Comparison of ENCODE assay signal across 21 cellular contexts in genomic region chr10:15306881-15307280, GRCh38.
DNase-seq lines count a peak whose midpoint lies in the region; FAIRE-seq and TF ChIP-seq lines count a peak whose summit lies in the region.
"Had no signal": no experiment of that assay in that cellular context is flagged by ENCODE, and none has a peak within 500 bp of the region (broad histone marks: within the 10 kb centered on the region; RNA-seq: fewer than 3 reads in every experiment).

No MANE protein-coding gene starts in this region.

- H3K4me2 ChIP-seq in astrocyte (ENCODE audit: low read length) = no peak overlapping the region
- H3K4me2 ChIP-seq: BLaER1 had no signal

- H3K36me3 ChIP-seq in astrocyte (ENCODE audit: insufficient read depth, low read length) (no peaks in the 10 kb centered on the region), endodermal cell (ENCODE audit: control insufficient read depth, insufficient read depth, low read length) (no peaks in the 10 kb centered on the region)

- no peak overlapping the region for H2AFZ ChIP-seq in astrocyte (ENCODE audit: low read depth, low read length)

- H3K4me1 ChIP-seq in astrocyte (ENCODE audit: insufficient read depth, low read length) (no peaks in the 10 kb centered on the region), endodermal cell (ENCODE audit: control insufficient read depth, insufficient read depth, low read length) (no peaks in the 10 kb centered on the region)
- H3K4me1 ChIP-seq: Caco-2 had no signal

- H3K36me3 Mint-ChIP-seq in astrocyte (ENCODE audit: low read depth, unreplicated experiment) (peaks cover 2% of the 10 kb centered on the region), endodermal cell (ENCODE audit: low read depth) (peaks cover 1% of the 10 kb centered on the region)
- H3K36me3 Mint-ChIP-seq: CD4-positive, CD25-positive, alpha-beta regulatory T cell; CD8-positive, alpha-beta T cell had no signal

- H3K79me2 ChIP-seq in astrocyte (ENCODE audit: insufficient read depth, low read length) = peaks cover 66% of the 10 kb centered on the region

- H4K20me1 ChIP-seq in astrocyte (ENCODE audit: insufficient read depth, low read length) = peaks cover 53% of the 10 kb centered on the region

- no peak for FAIRE-seq in astrocyte (lab: Jason Lieb, UNC)
- FAIRE-seq: G401.6, GM12892, GM19239, H1 had no signal

- peak; percentile 41 for DNase-seq in RPMI7951 (ENCODE audit: low read depth)
- DNase-seq in astrocyte (ENCODE audit: low read depth) = no peak
- no peak for DNase-seq in endodermal cell
- DNase-seq in retina = peak; percentile 32
- DNase-seq in central memory CD4-positive, alpha-beta T cell = no peak
- no peak for DNase-seq in activated CD4-positive, alpha-beta T cell treated with anti-CD3 and anti-CD28 coated beads for 1 hour
- no peak for DNase-seq in ecto neural progenitor cell (ENCODE audit: low spot score)
- DNase-seq: CD4-positive, CD25-positive, alpha-beta regulatory T cell; CD8-positive, alpha-beta T cell; DMS153; DND-41; H7; HCEC 1CT had no signal

- no peaks in the 10 kb centered on the region for H3K27me3 ChIP-seq in astrocyte (ENCODE audit: insufficient read depth, low read length)
- H3K27me3 ChIP-seq in endodermal cell (ENCODE audit: control insufficient read depth, insufficient read depth, low read length, poor library complexity, severe bottlenecking) = no peaks in the 10 kb centered on the region
- H3K27me3 ChIP-seq: BLaER1 had no signal

- WGBS in endodermal cell (ENCODE audit: insufficient coverage in 1 of 2, insufficient read length in 1 of 2), 2 experiments = 93 to 94% methylated on average over 7 of the region's 7 CpGs

- H3K9me3 ChIP-seq in astrocyte (ENCODE audit: insufficient read depth, low read depth, low read length) (no peaks in the 10 kb centered on the region), endodermal cell (ENCODE audit: control insufficient read depth, low read length) (no peaks in the 10 kb centered on the region)
- H3K9me3 ChIP-seq: Caco-2 had no signal

- H3K9me3 Mint-ChIP-seq in astrocyte (ENCODE audit: unreplicated experiment) (no peaks in the 10 kb centered on the region), endodermal cell (no peaks in the 10 kb centered on the region)
- H3K9me3 Mint-ChIP-seq: CD4-positive, CD25-positive, alpha-beta regulatory T cell; CD8-positive, alpha-beta T cell had no signal

- no peak overlapping the region for H3K4me3 ChIP-seq in astrocyte (ENCODE audit: insufficient read depth, low read depth, low read length)
- no peak overlapping the region for H3K4me3 ChIP-seq in endodermal cell (ENCODE audit: low read length)
- H3K4me3 ChIP-seq: BLaER1 had no signal

- peaks cover 2% of the 10 kb centered on the region for H3K4me1 Mint-ChIP-seq in astrocyte (ENCODE audit: low read depth, unreplicated experiment)
- H3K4me1 Mint-ChIP-seq in endodermal cell = peaks cover 8% of the 10 kb centered on the region
- H3K4me1 Mint-ChIP-seq: B cell; CD4-positive, CD25-positive, alpha-beta regulatory T cell had no signal

- H3K9ac ChIP-seq in astrocyte (ENCODE audit: low read length) (no peak overlapping the region), endodermal cell (ENCODE audit: extremely low read depth, low read length, poor library complexity, severe bottlenecking) (no peak overlapping the region)
- H3K9ac ChIP-seq: BLaER1 had no signal

- H3K27me3 Mint-ChIP-seq in astrocyte (ENCODE audit: low read depth, unreplicated experiment) (no peaks in the 10 kb centered on the region), endodermal cell (ENCODE audit: insufficient read depth) (no peaks in the 10 kb centered on the region)

- no peak overlapping the region for H3K4me3 Mint-ChIP-seq in astrocyte (ENCODE audit: unreplicated experiment)
- no peak overlapping the region for H3K4me3 Mint-ChIP-seq in endodermal cell
- H3K4me3 Mint-ChIP-seq: B cell; CD4-positive, CD25-positive, alpha-beta regulatory T cell; CD8-positive, alpha-beta T cell had no signal

- TF ChIP-seq CTCF in astrocyte (IDR thresholded peaks at IDR 0.05; ENCODE audit: insufficient read depth, low read depth, low read length) (no peak), endodermal cell (conservative IDR thresholded peaks at IDR 0.05) (no peak)

- H3K27ac Mint-ChIP-seq in astrocyte (ENCODE audit: unreplicated experiment) (peak overlapping the region; percentile 34), endodermal cell (peak overlapping the region; percentile 30)
- H3K27ac Mint-ChIP-seq: B cell; CD4-positive, CD25-positive, alpha-beta regulatory T cell; CD8-positive, alpha-beta T cell had no signal

- no peak overlapping the region for H3K27ac ChIP-seq in astrocyte (ENCODE audit: low read depth, low read length)
- H3K27ac ChIP-seq in endodermal cell (ENCODE audit: low read depth, low read length) = no peak overlapping the region
- H3K27ac ChIP-seq: BLaER1, C4-2B had no signal

Comparison
In these comparisons a context has a peak if more than half of its experiments do, and no peak if none do; other contexts are left out.
1. DNase-seq: peak in RPMI7951 (single experiment) and retina (single experiment); none in astrocyte (single experiment), endodermal cell (single experiment), central memory CD4-positive, alpha-beta T cell (single experiment), activated CD4-positive, alpha-beta T cell treated with anti-CD3 and anti-CD28 coated beads for 1 hour (single experiment) and ecto neural progenitor cell (single experiment).